In the genomic region with DNA sequence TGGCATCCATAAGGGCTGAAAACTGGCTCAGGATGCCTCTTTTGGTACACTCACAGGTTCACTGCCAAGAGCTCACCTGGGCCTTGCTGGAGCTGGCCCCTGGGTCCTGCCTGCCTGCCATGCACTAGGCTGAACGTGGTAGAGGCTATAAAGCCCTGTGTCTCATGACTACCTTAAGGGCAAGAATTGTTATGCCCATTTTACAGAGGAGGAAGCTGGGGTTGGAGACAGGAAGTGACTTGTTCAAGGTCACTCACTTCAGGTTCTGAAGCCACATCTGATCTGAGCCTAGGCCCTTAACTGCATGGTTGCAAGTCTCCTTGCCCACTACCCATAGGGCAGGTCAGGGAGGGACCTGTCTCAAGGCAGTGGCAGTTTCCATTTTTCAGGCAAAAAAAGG, we compare ENCODE assay signal across 13 cellular contexts. TPM values are rescaled to one million over a fixed set of nuclear protein-coding genes. Genes with fewer than 3 reads are reported as not detected.
DNase-seq lines count a peak whose midpoint lies in the region; TF ChIP-seq lines count a peak whose summit lies in the region.
"Had no signal": no experiment of that assay in that cellular context is flagged by ENCODE, and none has a peak within 500 bp of the region (broad histone marks: within the 10 kb centered on the region; RNA-seq: fewer than 3 reads in every experiment).

No MANE protein-coding gene starts in this region.

- peaks cover 78% of the 10 kb centered on the region for H3K4me1 Mint-ChIP-seq in activated T-cell treated with anti-CD3 and anti-CD28 coated beads, Interleukin-2, amount 50 U/mL, for 24 hours (ENCODE audit: low read depth)

- H3K9me3 ChIP-seq in OCI-LY7 (ENCODE audit: low read length) (no peaks in the 10 kb centered on the region), stomach (no peaks in the 10 kb centered on the region)
- no peaks in the 10 kb centered on the region for H3K9me3 ChIP-seq in effector memory CD4-positive, alpha-beta T cell (ENCODE audit: control insufficient read depth, low read length)
- H3K9me3 ChIP-seq: transverse colon had no signal

- H2AFZ ChIP-seq in OCI-LY7 (ENCODE audit: low read length), result no peak overlapping the region
- H2AFZ ChIP-seq: PC-9 had no signal

- H3K4me2 ChIP-seq in OCI-LY7 (ENCODE audit: low read length), result peak overlapping the region; percentile 58
- H3K4me2 ChIP-seq: PC-9 had no signal

- H4K20me1 ChIP-seq in OCI-LY7 (ENCODE audit: insufficient read depth, low read length), result no peaks in the 10 kb centered on the region

- CTCF ChIA-PET in OCI-LY7 (lab: Charles Lee; ENCODE audit: unreplicated experiment), result no interaction called here

- WGBS in stomach, 5 donors, result 57 to 81% (median 74%) methylated on average over 1 of the region's 1 CpG

- no peak for DNase-seq in activated T-cell treated with anti-CD3 and anti-CD28 coated beads, Interleukin-2, amount 50 U/mL, for 24 hours
- DNase-seq in activated T-cell treated with anti-CD3 and anti-CD28 coated beads, Interleukin-2, amount 50 U/mL, for 1 hour, result no peak
- DNase-seq in OCI-LY7 (ENCODE audit: low spot score) (peak; percentile 46), stomach (no peak), SW 1271 (lab: John Stamatoyannopoulos, UW) (no peak), SIG-M5 (lab: John Stamatoyannopoulos, UW) (no peak), NCI-H82 treated with DMSO at 0.1 percent for 48 hours (lab: John Stamatoyannopoulos, UW; ENCODE audit: unreplicated experiment) (no peak)
- no peak for DNase-seq in effector memory CD4-positive, alpha-beta T cell
- DNase-seq: midbrain, PC-9, T-helper 9 cell, transverse colon had no signal

- H3K79me2 ChIP-seq in OCI-LY7 (ENCODE audit: insufficient read depth, low read depth, low read length), result peaks cover 87% of the 10 kb centered on the region; the same call in 1 of the 2 replicates

- intact Hi-C loops in OCI-LY7 (cut with micrococcal nuclease; ENCODE audit: unreplicated experiment), result no loop called here
- intact Hi-C loops in stomach (cut with DNase I; ENCODE audit: low total_unique reads), result no loop called here

- TF ChIP-seq POLR2A in stomach (IDR thresholded peaks at IDR 0.05), result no peak

- H3K27me3 Mint-ChIP-seq in activated T-cell treated with anti-CD3 and anti-CD28 coated beads, Interleukin-2, amount 50 U/mL, for 24 hours, result no peaks in the 10 kb centered on the region

- H3K27me3 ChIP-seq in effector memory CD4-positive, alpha-beta T cell (replicated peaks; ENCODE audit: control insufficient read depth, insufficient read depth, low read length, poor library complexity, severe bottlenecking), result no peaks in the 10 kb centered on the region
- no peaks in the 10 kb centered on the region for H3K27me3 ChIP-seq in stomach
- H3K27me3 ChIP-seq: cardiac muscle cell, transverse colon had no signal

- POLR2A ChIA-PET in OCI-LY7 (lab: Charles Lee), result interaction anchor here (0.6 to 2.5 kb wide), 3 partner anchors 9 to 31 kb away, joined by 3 to 13 read pairs (median 4); no protein-coding TSS in a partner anchor

- H3K4me3 Mint-ChIP-seq in activated T-cell treated with anti-CD3 and anti-CD28 coated beads, Interleukin-2, amount 50 U/mL, for 24 hours, result no peak overlapping the region

- peak overlapping the region; percentile 61 for H3K27ac ChIP-seq in OCI-LY7 (ENCODE audit: low read depth, low read length, poor library complexity, severe bottlenecking)
- H3K27ac ChIP-seq in effector memory CD4-positive, alpha-beta T cell (ENCODE audit: insufficient read depth, low read length, poor library complexity, severe bottlenecking), result peak overlapping the region; percentile 61
- peak overlapping the region in 4 of 5 donors; percentile 14 to 58 (median 33) for H3K27ac ChIP-seq in stomach
- H3K27ac ChIP-seq: cardiac muscle cell, PC-9 had no signal

- no peaks in the 10 kb centered on the region for H3K9me2 ChIP-seq in OCI-LY7 (ENCODE audit: insufficient read depth, low read length)

- TF ChIP-seq CTCF in OCI-LY7 (conservative IDR thresholded peaks at IDR 0.05; ENCODE audit: low read length), result no peak
- TF ChIP-seq CTCF in stomach (IDR thresholded peaks at IDR 0.05), result no peak

- peaks cover 56% of the 10 kb centered on the region for H3K36me3 Mint-ChIP-seq in activated T-cell treated with anti-CD3 and anti-CD28 coated beads, Interleukin-2, amount 50 U/mL, for 24 hours (ENCODE audit: low read depth)

- no peak for TF ChIP-seq EP300 in stomach (IDR thresholded peaks at IDR 0.05)

- no peaks in the 10 kb centered on the region for H3K9me3 Mint-ChIP-seq in activated T-cell treated with anti-CD3 and anti-CD28 coated beads, Interleukin-2, amount 50 U/mL, for 24 hours

- H3K27ac Mint-ChIP-seq in activated T-cell treated with anti-CD3 and anti-CD28 coated beads, Interleukin-2, amount 50 U/mL, for 24 hours, result peak overlapping the region; percentile 83

- BruUV-seq in OCI-LY7 (replicated peaks; lab: Mats Ljungman, UMichigan), result no TSS peak

- H3K36me3 ChIP-seq in OCI-LY7 (ENCODE audit: insufficient read depth, low read length) (peaks cover 40% of the 10 kb centered on the region), stomach (peaks cover 0 to 20% (median 10%) of the 10 kb centered on the region in 4 donors)
- peaks cover 2% of the 10 kb centered on the region for H3K36me3 ChIP-seq in effector memory CD4-positive, alpha-beta T cell (ENCODE audit: control insufficient read depth, insufficient read depth, low read length)
- H3K36me3 ChIP-seq: cardiac muscle cell, transverse colon had no signal

- H3K4me3 ChIP-seq in OCI-LY7 (ENCODE audit: low read depth, low read length, poor library complexity, severe bottlenecking) (peak overlapping the region; percentile 18), stomach (no peak overlapping the region)
- H3K4me3 ChIP-seq in effector memory CD4-positive, alpha-beta T cell (ENCODE audit: insufficient read depth, low read depth, low read length, poor library complexity, severe bottlenecking), result no peak overlapping the region
- H3K4me3 ChIP-seq: cardiac muscle cell, PC-9, transverse colon had no signal

- H3K4me1 ChIP-seq in OCI-LY7 (ENCODE audit: insufficient read depth, low read length, poor library complexity, severe bottlenecking), result peaks cover 69% of the 10 kb centered on the region
- peaks cover 54% of the 10 kb centered on the region for H3K4me1 ChIP-seq in effector memory CD4-positive, alpha-beta T cell (ENCODE audit: control insufficient read depth, insufficient read depth, low read length, poor library complexity, severe bottlenecking)
- peaks cover 31 to 89% (median 65%) of the 10 kb centered on the region in 4 donors for H3K4me1 ChIP-seq in stomach

RNA-seq across cellular contexts. Expression of gene STK40, which starts 7.9 kb away (rescaled TPM):
- 41.9 and 43.8 TPM in 2 replicates for total RNA-seq in OCI-LY7 (2014; rRNA removed; shearing (Covaris generic))
- 81.9 and 83.9 TPM in 2 replicates for total RNA-seq in OCI-LY7 (2022)
- 10 to 100 TPM; 14.0 to 57.4 (median 28.3) TPM for total RNA-seq in stomach
- polyA plus RNA-seq in stomach, result 10 to 100 TPM; 14.6 to 36.0 (median 32.1) TPM

RNA-seq across cellular contexts. Expression of gene LSM10, which starts 19.9 kb away (rescaled TPM):
- 42.3 and 43.2 TPM in 2 replicates for total RNA-seq in OCI-LY7 (2014; rRNA removed; shearing (Covaris generic))
- total RNA-seq in OCI-LY7 (2022) (132 and 133 TPM in 2 replicates), stomach (100 to 1,000 TPM in 1 of 5 donors, 10 to 100 TPM in 3, 1 to 10 TPM in 1; 5.1 to 261 (median 42.6) TPM)
- polyA plus RNA-seq in stomach, result 10 to 100 TPM; 46.5 to 65.7 (median 64.8) TPM

RNA-seq across cellular contexts. Expression of gene EVA1B, which starts 54.3 kb away (rescaled TPM):
- total RNA-seq in OCI-LY7 (2014; rRNA removed; shearing (Covaris generic)), result 0.57 and 2.0 TPM in 2 replicates
- total RNA-seq in OCI-LY7 (2022) (0.84 and 0.96 TPM in 2 replicates), stomach (10 to 100 TPM in 3 of 5 donors, 1 to 10 TPM in 1, not detected in 1; 8.3 to 67.2 (median 44.0) TPM)
- 10 to 100 TPM; 29.0 to 35.0 (median 29.8) TPM for polyA plus RNA-seq in stomach
